ENCODE assay signal across 16 cellular contexts in the genomic region with DNA sequence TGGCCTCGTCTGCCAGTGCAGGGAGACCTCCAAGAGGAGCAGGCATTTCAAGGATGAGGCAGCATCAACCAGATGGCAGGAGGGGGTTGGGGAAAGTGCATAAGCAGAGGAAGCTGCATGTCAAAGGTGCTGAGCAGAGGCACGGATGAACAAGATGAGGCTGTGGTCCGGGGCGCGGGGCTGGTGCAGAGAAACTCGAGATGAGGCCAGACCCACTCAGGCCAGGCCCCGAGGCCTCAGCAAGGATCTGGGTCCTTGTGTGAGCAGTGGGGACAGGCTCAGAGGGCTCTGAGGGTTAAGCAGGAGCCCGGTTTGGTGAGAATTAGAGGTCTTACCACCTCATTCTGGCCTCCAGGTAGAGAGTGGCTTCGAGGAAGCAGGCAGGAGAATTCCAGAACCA.
DNase-seq lines count a peak whose midpoint lies in the region; ATAC-seq and TF ChIP-seq lines count a peak whose summit lies in the region.
"Had no signal": no experiment of that assay in that cellular context is flagged by ENCODE, and none has a peak within 500 bp of the region (broad histone marks: within the 10 kb centered on the region; RNA-seq: fewer than 3 reads in every experiment).

No MANE protein-coding gene starts in this region.

- no peak overlapping the region for H3K27ac ChIP-seq in CD8-positive, alpha-beta T cell (ENCODE audit: low read depth, low read length)
- H3K27ac ChIP-seq in psoas muscle, result no peak overlapping the region
- H3K27ac ChIP-seq: HL-60 had no signal

- DNase-seq in NCI-H82 (lab: John Stamatoyannopoulos, UW) (peak; percentile 52), NCI-H82 treated with DMSO at 0.1 percent for 48 hours (lab: John Stamatoyannopoulos, UW; ENCODE audit: unreplicated experiment) (no peak), NCI-H524 (lab: John Stamatoyannopoulos, UW) (peak; percentile 19 to 66), psoas muscle (no peak), activated T-cell treated with anti-CD3 and anti-CD28 coated beads for 4 hours (no peak)
- no peak for DNase-seq in CD8-positive, alpha-beta T cell
- DNase-seq: 8988T; CD4-positive, alpha-beta memory T cell; DMS79; NCI-H2029 treated with DMSO at 0.1 percent for 48 hours; NCI-H510A treated with DMSO at 0.1 percent for 48 hours; SHP77 treated with DMSO at 0.1 percent for 48 hours had no signal

- no peaks in the 10 kb centered on the region for H3K36me3 ChIP-seq in CD8-positive, alpha-beta T cell (ENCODE audit: insufficient read depth, low read length)
- no peaks in the 10 kb centered on the region for H3K36me3 ChIP-seq in psoas muscle (ENCODE audit: insufficient read depth in 1 of 2, low read depth in 1 of 2)
- H3K36me3 ChIP-seq: HAP-1 had no signal

- WGBS in psoas muscle, 3 donors, result 76 to 80% (median 77%) methylated on average over 9 of the region's 9 CpGs

- H3K4me3 Mint-ChIP-seq in CD8-positive, alpha-beta T cell, result no peak overlapping the region
- peak overlapping the region; percentile 64 for H3K4me3 Mint-ChIP-seq in activated T-helper 17 cell treated with anti-CD3 and anti-CD28 coated beads, Interleukin-2, amount 50 U/mL, for 72 hours

- peaks cover 14% of the 10 kb centered on the region for H3K4me1 Mint-ChIP-seq in CD8-positive, alpha-beta T cell (ENCODE audit: low read depth)
- H3K4me1 Mint-ChIP-seq in activated T-helper 17 cell treated with anti-CD3 and anti-CD28 coated beads, Interleukin-2, amount 50 U/mL, for 72 hours, result peaks cover 9% of the 10 kb centered on the region

- no peak for TF ChIP-seq CTCF in CD8-positive, alpha-beta T cell (IDR thresholded peaks at IDR 0.05)
- TF ChIP-seq CTCF in psoas muscle (IDR thresholded peaks at IDR 0.05), result no peak

- H3K27me3 Mint-ChIP-seq in CD8-positive, alpha-beta T cell (ENCODE audit: low read depth), result no peaks in the 10 kb centered on the region
- H3K27me3 Mint-ChIP-seq in activated T-helper 17 cell treated with anti-CD3 and anti-CD28 coated beads, Interleukin-2, amount 50 U/mL, for 72 hours, result no peaks in the 10 kb centered on the region

- intact Hi-C loops in CD8-positive, alpha-beta T cell (cut with DNase I, micrococcal nuclease), result no loop called here
- intact Hi-C loops in psoas muscle (cut with DNase I), result no loop called here

- H3K36me3 Mint-ChIP-seq in CD8-positive, alpha-beta T cell, result no peaks in the 10 kb centered on the region
- H3K36me3 Mint-ChIP-seq in activated T-helper 17 cell treated with anti-CD3 and anti-CD28 coated beads, Interleukin-2, amount 50 U/mL, for 72 hours (ENCODE audit: low read depth), result no peaks in the 10 kb centered on the region
- H3K36me3 Mint-ChIP-seq: CD4-positive, alpha-beta memory T cell had no signal

- no peak overlapping the region for H3K4me3 ChIP-seq in CD8-positive, alpha-beta T cell (ENCODE audit: low read depth, low read length)
- H3K4me3 ChIP-seq in psoas muscle, result no peak overlapping the region
- H3K4me3 ChIP-seq: HAP-1 had no signal

- CTCF ChIA-PET in CD8-positive, alpha-beta T cell (lab: Charles Lee), result no interaction called here

- no peaks in the 10 kb centered on the region for H3K4me1 ChIP-seq in CD8-positive, alpha-beta T cell (ENCODE audit: insufficient read depth, low read length)
- no peaks in the 10 kb centered on the region for H3K4me1 ChIP-seq in psoas muscle
- H3K4me1 ChIP-seq: HAP-1 had no signal

- POLR2A ChIA-PET in CD8-positive, alpha-beta T cell (lab: Charles Lee), result no interaction called here

- ATAC-seq in CD8-positive, alpha-beta T cell, result no peak
- ATAC-seq in activated T-helper 17 cell treated with anti-CD3 and anti-CD28 coated beads, Interleukin-2, amount 50 U/mL, for 72 hours (replicated peaks), result no peak
- ATAC-seq in psoas muscle (no peak), HG02678 (IDR thresholded peaks at IDR 0.05; ENCODE audit: unreplicated experiment) (no peak)

- H3K27ac Mint-ChIP-seq in CD8-positive, alpha-beta T cell, result peak overlapping the region; percentile 2
- peak overlapping the region; percentile 82 for H3K27ac Mint-ChIP-seq in activated T-helper 17 cell treated with anti-CD3 and anti-CD28 coated beads, Interleukin-2, amount 50 U/mL, for 72 hours

- H3K9me3 Mint-ChIP-seq in CD8-positive, alpha-beta T cell, result no peaks in the 10 kb centered on the region
- no peaks in the 10 kb centered on the region for H3K9me3 Mint-ChIP-seq in activated T-helper 17 cell treated with anti-CD3 and anti-CD28 coated beads, Interleukin-2, amount 50 U/mL, for 72 hours
- H3K9me3 Mint-ChIP-seq: CD4-positive, alpha-beta memory T cell had no signal

- H3K27me3 ChIP-seq in CD8-positive, alpha-beta T cell (ENCODE audit: insufficient read depth, low read length), result no peaks in the 10 kb centered on the region
- H3K27me3 ChIP-seq in psoas muscle (ENCODE audit: insufficient read depth in 3 of 3, low read length in 2 of 3), result no peaks in the 10 kb centered on the region

- H3K9me3 ChIP-seq in CD8-positive, alpha-beta T cell (ENCODE audit: low read length), result no peaks in the 10 kb centered on the region
- H3K9me3 ChIP-seq in psoas muscle, result no peaks in the 10 kb centered on the region
- H3K9me3 ChIP-seq: HAP-1 had no signal

Comparison
In these comparisons a context has a peak if more than half of its experiments do, and no peak if none do; other contexts are left out.
1. DNase-seq: peak in NCI-H82 (single experiment) and NCI-H524 (2 of 2); none in NCI-H82 treated with DMSO at 0.1 percent for 48 hours (single experiment), CD8-positive, alpha-beta T cell (0 of 7), psoas muscle (0 of 2) and activated T-cell treated with anti-CD3 and anti-CD28 coated beads for 4 hours (single experiment).